In genomic region chr10:13614530-13615332, GRCh38 we compare ENCODE assay signal across 8 cellular contexts. TPM values are rescaled to one million over a fixed set of nuclear protein-coding genes. Genes with fewer than 3 reads are reported as not detected.
DNase-seq lines count a peak whose midpoint lies in the region; ATAC-seq and TF ChIP-seq lines count a peak whose summit lies in the region.

No MANE protein-coding gene starts in this region.

- no peak overlapping the region for H3K4me3 Mint-ChIP-seq in nephron progenitor cell
- H3K4me3 Mint-ChIP-seq in activated naive CD8-positive, alpha-beta T cell treated with anti-CD3 and anti-CD28 coated beads for 36 hours: no peak overlapping the region

- peak; percentile 21 for DNase-seq in Daoy (ENCODE audit: low read depth)
- no peak for DNase-seq in RWPE2 (ENCODE audit: low spot score)
- DNase-seq in epithelial cell of proximal tubule (ENCODE audit: low read depth): no peak
- DNase-seq in nephron progenitor cell: peak; percentile 41
- DNase-seq in activated naive CD8-positive, alpha-beta T cell treated with anti-CD3 and anti-CD28 coated beads for 36 hours: no peak
- no peak for DNase-seq in stimulated activated CD4-positive, alpha-beta T cell treated with anti-CD3 and anti-CD28 coated beads, Interleukin-4, amount 100 ng/mL, for 4 hours
- DNase-seq in HT-29 (ENCODE audit: low spot score): no peak

- H3K36me3 Mint-ChIP-seq in nephron progenitor cell (ENCODE audit: low read depth): peaks cover 56% of the 10 kb centered on the region
- peaks cover 21% of the 10 kb centered on the region for H3K36me3 Mint-ChIP-seq in activated naive CD8-positive, alpha-beta T cell treated with anti-CD3 and anti-CD28 coated beads for 36 hours

- H3K27ac Mint-ChIP-seq in nephron progenitor cell: peak overlapping the region; percentile 97
- H3K27ac Mint-ChIP-seq in activated naive CD8-positive, alpha-beta T cell treated with anti-CD3 and anti-CD28 coated beads for 36 hours: no peak overlapping the region

- peak; percentile 89 for ATAC-seq in RWPE2 (ENCODE audit: low read depth)
- ATAC-seq in HG03135 (IDR thresholded peaks at IDR 0.05; ENCODE audit: unreplicated experiment): no peak

- H3K9me3 ChIP-seq in RWPE2 (ENCODE audit: severe bottlenecking): no peaks in the 10 kb centered on the region

- peaks cover 46% of the 10 kb centered on the region for H3K36me3 ChIP-seq in RWPE2 (ENCODE audit: low read depth)

- no peaks in the 10 kb centered on the region for H3K27me3 Mint-ChIP-seq in nephron progenitor cell (ENCODE audit: low read depth, poor library complexity)
- no peaks in the 10 kb centered on the region for H3K27me3 Mint-ChIP-seq in activated naive CD8-positive, alpha-beta T cell treated with anti-CD3 and anti-CD28 coated beads for 36 hours

- H3K4me3 ChIP-seq in RWPE2 (ENCODE audit: severe bottlenecking) (no peak overlapping the region), epithelial cell of proximal tubule (ENCODE audit: low read depth, low read length) (no peak overlapping the region)

- no peaks in the 10 kb centered on the region for H3K27me3 ChIP-seq in RWPE2 (ENCODE audit: insufficient read depth, poor library complexity, severe bottlenecking)

- H3K27ac ChIP-seq in RWPE2 (ENCODE audit: poor library complexity, severe bottlenecking): peak overlapping the region; percentile 36

- H3K9me3 Mint-ChIP-seq in nephron progenitor cell: no peaks in the 10 kb centered on the region
- no peaks in the 10 kb centered on the region for H3K9me3 Mint-ChIP-seq in activated naive CD8-positive, alpha-beta T cell treated with anti-CD3 and anti-CD28 coated beads for 36 hours

- H3K4me1 Mint-ChIP-seq in nephron progenitor cell: peaks cover 39% of the 10 kb centered on the region
- H3K4me1 Mint-ChIP-seq in activated naive CD8-positive, alpha-beta T cell treated with anti-CD3 and anti-CD28 coated beads for 36 hours: no peaks in the 10 kb centered on the region

- TF ChIP-seq CTCF in RWPE2 (IDR thresholded peaks at IDR 0.05; ENCODE audit: poor library complexity, severe bottlenecking) (no peak), epithelial cell of proximal tubule (conservative IDR thresholded peaks at IDR 0.05; ENCODE audit: low read depth, low read length) (peak; percentile 10), nephron progenitor cell (IDR thresholded peaks at IDR 0.05) (no peak)

- peaks cover 12% of the 10 kb centered on the region for H3K4me1 ChIP-seq in RWPE2 (ENCODE audit: insufficient read depth, poor library complexity, severe bottlenecking)

RNA-seq across cellular contexts. Expression of gene PRPF18, which starts 28.0 kb away (rescaled TPM):
- total RNA-seq in Daoy (2014; rRNA removed; shearing (Covaris generic)): 48.5 and 56.5 TPM in 2 replicates
- total RNA-seq in epithelial cell of proximal tubule: 22.9 and 25.9 TPM in 2 replicates
- total RNA-seq in activated naive CD8-positive, alpha-beta T cell treated with anti-CD3 and anti-CD28 coated beads for 36 hours: 10 to 100 TPM; 22.5 to 22.9 TPM
- 15.2 and 18.3 TPM in 2 replicates for total RNA-seq in HT-29 (2014; rRNA removed; shearing (Covaris generic))

Comparison
In these comparisons a context has a peak if more than half of its experiments do, and no peak if none do; other contexts are left out.
1. DNase-seq: peak in Daoy (single experiment) and nephron progenitor cell (single experiment); none in RWPE2 (single experiment), epithelial cell of proximal tubule (single experiment), activated naive CD8-positive, alpha-beta T cell treated with anti-CD3 and anti-CD28 coated beads for 36 hours (single experiment), stimulated activated CD4-positive, alpha-beta T cell treated with anti-CD3 and anti-CD28 coated beads, Interleukin-4, amount 100 ng/mL, for 4 hours (0 of 2) and HT-29 (single experiment).